Comparison of ENCODE assay signal across 14 cellular contexts in the genomic region with DNA sequence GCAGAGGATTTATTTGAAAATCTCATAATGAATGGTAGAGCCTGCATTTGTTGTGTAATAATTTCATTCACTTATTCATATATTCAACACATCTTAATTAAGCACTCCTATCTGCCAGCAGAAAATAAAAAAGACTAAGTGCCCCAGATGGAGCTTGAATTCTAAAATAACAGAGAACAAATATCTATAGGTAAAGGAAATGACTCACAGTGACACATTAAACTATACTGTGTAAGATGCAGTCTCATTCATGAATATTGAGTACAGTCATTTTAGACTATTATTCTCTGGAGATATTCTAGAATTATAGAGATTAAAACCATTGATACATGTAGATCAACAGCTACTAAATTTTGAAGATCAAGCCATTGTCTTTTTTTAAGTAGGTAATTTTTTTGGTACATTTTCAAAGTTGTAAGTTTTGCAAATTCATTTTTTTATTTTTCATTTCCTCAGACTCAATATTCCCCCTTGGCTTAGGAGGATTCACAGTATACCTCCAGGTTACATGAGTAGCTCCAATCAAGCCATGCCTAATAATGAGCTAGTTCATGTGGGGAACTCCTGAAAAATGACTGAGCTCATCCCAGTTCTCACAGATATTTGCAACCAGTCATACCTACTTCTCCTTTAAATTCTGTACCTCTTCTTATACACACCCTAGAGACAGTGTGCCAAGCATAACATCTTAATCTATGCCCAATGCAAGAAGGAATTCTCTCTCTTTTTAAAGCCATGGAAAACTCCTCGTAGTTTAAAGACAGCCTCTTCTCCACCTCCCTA.
A peak's percentile ranks its signal among the peaks of the same experiment; 100 is the strongest.
DNase-seq lines count a peak whose midpoint lies in the region; ATAC-seq and TF ChIP-seq lines count a peak whose summit lies in the region.
"Had no signal": no experiment of that assay in that cellular context is flagged by ENCODE, and none has a peak within 500 bp of the region (broad histone marks: within the 10 kb centered on the region; RNA-seq: fewer than 3 reads in every experiment).

No MANE protein-coding gene starts in this region.

- H3K4me3 Mint-ChIP-seq in HFFc6, result peak overlapping the region; percentile 1; the same call in 1 of the 2 replicates
- H3K4me3 Mint-ChIP-seq in activated naive CD8-positive, alpha-beta T cell treated with anti-CD3 and anti-CD28 coated beads for 36 hours, result no peak overlapping the region
- H3K4me3 Mint-ChIP-seq in stimulated activated naive CD8-positive, alpha-beta T cell treated with anti-CD3 and anti-CD28 coated beads, Interleukin-15, amount 100 ng/mL, for 72 hours, result no peak overlapping the region

- ATAC-seq in RWPE2 (ENCODE audit: low read depth), result peak; percentile 90
- ATAC-seq in stimulated activated naive CD8-positive, alpha-beta T cell treated with anti-CD3 and anti-CD28 coated beads, Interleukin-15, amount 100 ng/mL, for 72 hours, result no peak

- H3K9me3 ChIP-seq in RWPE2 (ENCODE audit: severe bottlenecking) (no peaks in the 10 kb centered on the region), BE2C (no peaks in the 10 kb centered on the region)
- H3K9me3 ChIP-seq: BLaER1, MG63, Peyer's patch had no signal

- no peaks in the 10 kb centered on the region for H3K36me3 Mint-ChIP-seq in HFFc6 (ENCODE audit: low read depth)
- H3K36me3 Mint-ChIP-seq in activated naive CD8-positive, alpha-beta T cell treated with anti-CD3 and anti-CD28 coated beads for 36 hours, result no peaks in the 10 kb centered on the region

- no peaks in the 10 kb centered on the region for H3K27me3 Mint-ChIP-seq in HFFc6 (ENCODE audit: insufficient read depth)
- H3K27me3 Mint-ChIP-seq in activated naive CD8-positive, alpha-beta T cell treated with anti-CD3 and anti-CD28 coated beads for 36 hours, result no peaks in the 10 kb centered on the region
- no peaks in the 10 kb centered on the region for H3K27me3 Mint-ChIP-seq in stimulated activated naive CD8-positive, alpha-beta T cell treated with anti-CD3 and anti-CD28 coated beads, Interleukin-15, amount 100 ng/mL, for 72 hours

- H3K36me3 ChIP-seq in RWPE2 (ENCODE audit: low read depth) (no peaks in the 10 kb centered on the region), BE2C (no peaks in the 10 kb centered on the region)
- H3K36me3 ChIP-seq: BLaER1, MG63, Peyer's patch had no signal

- H3K27me3 ChIP-seq in RWPE2 (ENCODE audit: insufficient read depth, poor library complexity, severe bottlenecking) (no peaks in the 10 kb centered on the region), BE2C (no peaks in the 10 kb centered on the region)
- H3K27me3 ChIP-seq: BLaER1, MG63, Peyer's patch had no signal

- H3K4me3 ChIP-seq in RWPE2 (ENCODE audit: severe bottlenecking), result no peak overlapping the region
- H3K4me3 ChIP-seq in BE2C (ENCODE audit: low read depth, low read length), result no peak overlapping the region
- H3K4me3 ChIP-seq: BLaER1, MG63, Peyer's patch had no signal

- H3K4me1 ChIP-seq in RWPE2 (ENCODE audit: insufficient read depth, poor library complexity, severe bottlenecking) (peaks cover 40% of the 10 kb centered on the region), BE2C (no peaks in the 10 kb centered on the region)
- H3K4me1 ChIP-seq: BLaER1, Peyer's patch had no signal

- no peak overlapping the region for H3K27ac Mint-ChIP-seq in HFFc6
- H3K27ac Mint-ChIP-seq in activated naive CD8-positive, alpha-beta T cell treated with anti-CD3 and anti-CD28 coated beads for 36 hours, result no peak overlapping the region
- no peak overlapping the region for H3K27ac Mint-ChIP-seq in stimulated activated naive CD8-positive, alpha-beta T cell treated with anti-CD3 and anti-CD28 coated beads, Interleukin-15, amount 100 ng/mL, for 72 hours

- peak overlapping the region; percentile 97 for H3K27ac ChIP-seq in RWPE2 (ENCODE audit: poor library complexity, severe bottlenecking)
- H3K27ac ChIP-seq in epithelial cell of prostate, result peak overlapping the region; percentile 94
- H3K27ac ChIP-seq: BLaER1, Peyer's patch had no signal

- TF ChIP-seq CTCF in HFFc6 (IDR thresholded peaks at IDR 0.05) (no peak), RWPE2 (IDR thresholded peaks at IDR 0.05; ENCODE audit: poor library complexity, severe bottlenecking) (no peak), BE2C (IDR thresholded peaks at IDR 0.05; ENCODE audit: low read depth, low read length) (no peak)

- DNase-seq in HFFc6 (no peak), RWPE2 (ENCODE audit: low spot score) (no peak), epithelial cell of prostate (ENCODE audit: low read depth, low spot score) (peak; percentile 26), BE2C (no peak), GM19238 (ENCODE audit: insufficient read length, low spot score) (no peak)
- DNase-seq in activated naive CD8-positive, alpha-beta T cell treated with anti-CD3 and anti-CD28 coated beads for 36 hours, result no peak
- DNase-seq in stimulated activated naive CD8-positive, alpha-beta T cell treated with anti-CD3 and anti-CD28 coated beads, Interleukin-15, amount 100 ng/mL, for 72 hours, result no peak
- DNase-seq: KG1, MG63, NCI-H1092 treated with DMSO at 0.1 percent for 48 hours, NCI-H1694 treated with DMSO at 0.1 percent for 48 hours, NCI-H446, Peyer's patch had no signal

- peaks cover 39% of the 10 kb centered on the region for H3K4me1 Mint-ChIP-seq in HFFc6 (ENCODE audit: low read depth)
- H3K4me1 Mint-ChIP-seq in activated naive CD8-positive, alpha-beta T cell treated with anti-CD3 and anti-CD28 coated beads for 36 hours, result no peaks in the 10 kb centered on the region
- no peaks in the 10 kb centered on the region for H3K4me1 Mint-ChIP-seq in stimulated activated naive CD8-positive, alpha-beta T cell treated with anti-CD3 and anti-CD28 coated beads, Interleukin-15, amount 100 ng/mL, for 72 hours

- no peaks in the 10 kb centered on the region for H3K9me3 Mint-ChIP-seq in HFFc6
- no peaks in the 10 kb centered on the region for H3K9me3 Mint-ChIP-seq in activated naive CD8-positive, alpha-beta T cell treated with anti-CD3 and anti-CD28 coated beads for 36 hours
- H3K9me3 Mint-ChIP-seq in stimulated activated naive CD8-positive, alpha-beta T cell treated with anti-CD3 and anti-CD28 coated beads, Interleukin-15, amount 100 ng/mL, for 72 hours, result peaks cover 8% of the 10 kb centered on the region in 2 donors
